ENCODE assay signal across 1 cellular context in the genomic region with DNA sequence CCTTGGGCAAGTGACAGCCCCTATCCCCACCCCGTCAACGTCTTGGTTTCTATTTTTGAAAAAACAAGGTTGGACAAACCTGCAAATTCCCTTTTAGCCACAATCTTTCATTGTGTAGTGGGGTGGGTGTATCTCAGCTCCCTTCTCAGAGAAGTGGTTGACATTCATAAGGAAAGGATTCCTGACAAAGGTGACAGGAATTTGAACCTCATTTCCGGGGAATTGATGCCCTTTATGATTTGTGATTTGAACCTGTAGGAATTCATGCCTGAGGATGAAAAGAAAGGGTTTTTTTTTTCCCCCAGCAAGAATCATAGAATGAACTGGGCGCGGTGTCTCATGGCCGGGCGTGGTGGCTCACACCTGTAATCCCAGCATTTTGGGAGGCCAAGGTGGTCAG.
TF ChIP-seq lines count a peak whose summit lies in the region.

No MANE protein-coding gene starts in this region.

TF ChIP-seq in H1, 55 proteins besides CTCF, POLR2A, EP300 and RAD21:
- no peak for TF ChIP-seq EZH2 (IDR thresholded peaks at IDR 0.05; ENCODE audit: low read depth, low read length, severe bottlenecking)
- no peak for TF ChIP-seq GABPA (IDR thresholded peaks at IDR 0.05; ENCODE audit: borderline replicate concordance, insufficient read depth, low read length)
- no peak for TF ChIP-seq KDM5A (IDR thresholded peaks at IDR 0.05; ENCODE audit: low read length)
- no peak for TF ChIP-seq BACH1 (IDR thresholded peaks at IDR 0.05; ENCODE audit: low read length)
- TF ChIP-seq EGR1 (IDR thresholded peaks at IDR 0.05; ENCODE audit: borderline replicate concordance, low read depth, low read length), result no peak
- TF ChIP-seq MAX (IDR thresholded peaks at IDR 0.05), result no peak
- no peak for TF ChIP-seq SUZ12 (IDR thresholded peaks at IDR 0.05; ENCODE audit: low read length)
- TF ChIP-seq RBBP5 (IDR thresholded peaks at IDR 0.05; ENCODE audit: borderline replicate concordance, low read depth, low read length), result no peak
- no peak for TF ChIP-seq CBX5 (IDR thresholded peaks at IDR 0.05; ENCODE audit: low read depth, low read length)
- no peak for TF ChIP-seq POU5F1 (IDR thresholded peaks at IDR 0.05; ENCODE audit: low read depth, low read length)
- no peak for TF ChIP-seq ZNF274 (IDR thresholded peaks at IDR 0.05; ENCODE audit: borderline replicate concordance, extremely low read depth, low read length)
- no peak for TF ChIP-seq TAF1 (IDR thresholded peaks at IDR 0.05; ENCODE audit: low read depth, low read length)
- no peak for TF ChIP-seq BRCA1 (IDR thresholded peaks at IDR 0.05; ENCODE audit: low read depth, low read length)
- no peak for TF ChIP-seq USF2 (IDR thresholded peaks at IDR 0.05; ENCODE audit: low read length)
- no peak for TF ChIP-seq FOSL1 (IDR thresholded peaks at IDR 0.05; ENCODE audit: insufficient read depth, low read depth, low read length)
